ENCODE assay signal across 1 cellular context in the genomic region with DNA sequence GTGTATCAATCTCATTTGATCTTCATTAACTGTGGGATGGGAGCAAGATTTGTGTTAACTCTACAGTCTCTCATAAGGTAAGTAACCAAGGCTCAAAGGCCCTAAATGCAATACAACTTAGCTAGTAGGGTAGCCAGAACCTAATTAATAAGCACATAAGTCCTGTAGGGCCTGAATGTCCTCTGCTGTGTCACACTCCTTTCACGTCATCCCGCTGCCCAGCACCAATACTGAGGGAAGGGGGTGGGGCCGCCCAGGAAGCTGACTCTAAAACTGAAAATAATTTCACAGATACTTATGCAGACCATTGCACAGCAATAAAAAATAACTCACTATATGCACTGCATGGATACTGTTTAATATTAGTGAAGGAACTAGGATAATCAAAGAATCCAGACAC.
TF ChIP-seq lines count a peak whose summit lies in the region.

No MANE protein-coding gene starts in this region.

TF ChIP-seq in K562, 482 proteins besides CTCF, POLR2A, EP300 and RAD21 (continued from another document):
- no peak for TF ChIP-seq ZNF431 (CRISPR knock-in tag; IDR thresholded peaks at IDR 0.05)
- TF ChIP-seq ZBTB7A (IDR thresholded peaks at IDR 0.05; ENCODE audit: borderline replicate concordance, control insufficient read depth, low read depth, low read length), result no peak
- TF ChIP-seq, protein P1, sequence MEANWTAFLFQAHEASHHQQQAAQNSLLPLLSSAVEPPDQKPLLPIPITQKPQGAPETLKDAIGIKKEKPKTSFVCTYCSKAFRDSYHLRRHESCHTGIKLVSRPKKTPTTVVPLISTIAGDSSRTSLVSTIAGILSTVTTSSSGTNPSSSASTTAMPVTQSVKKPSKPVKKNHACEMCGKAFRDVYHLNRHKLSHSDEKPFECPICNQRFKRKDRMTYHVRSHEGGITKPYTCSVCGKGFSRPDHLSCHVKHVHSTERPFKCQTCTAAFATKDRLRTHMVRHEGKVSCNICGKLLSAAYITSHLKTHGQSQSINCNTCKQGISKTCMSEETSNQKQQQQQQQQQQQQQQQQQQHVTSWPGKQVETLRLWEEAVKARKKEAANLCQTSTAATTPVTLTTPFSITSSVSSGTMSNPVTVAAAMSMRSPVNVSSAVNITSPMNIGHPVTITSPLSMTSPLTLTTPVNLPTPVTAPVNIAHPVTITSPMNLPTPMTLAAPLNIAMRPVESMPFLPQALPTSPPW (CRISPR knock-in tag; IDR thresholded peaks at IDR 0.05), result peak; percentile 46; the same call in 1 of the 2 replicates
- no peak for TF ChIP-seq SMARCA5 (IDR thresholded peaks at IDR 0.05)
- TF ChIP-seq POLR2AphosphoS2 (IDR thresholded peaks at IDR 0.05; ENCODE audit: low read length), result no peak
- TF ChIP-seq, protein P2, sequence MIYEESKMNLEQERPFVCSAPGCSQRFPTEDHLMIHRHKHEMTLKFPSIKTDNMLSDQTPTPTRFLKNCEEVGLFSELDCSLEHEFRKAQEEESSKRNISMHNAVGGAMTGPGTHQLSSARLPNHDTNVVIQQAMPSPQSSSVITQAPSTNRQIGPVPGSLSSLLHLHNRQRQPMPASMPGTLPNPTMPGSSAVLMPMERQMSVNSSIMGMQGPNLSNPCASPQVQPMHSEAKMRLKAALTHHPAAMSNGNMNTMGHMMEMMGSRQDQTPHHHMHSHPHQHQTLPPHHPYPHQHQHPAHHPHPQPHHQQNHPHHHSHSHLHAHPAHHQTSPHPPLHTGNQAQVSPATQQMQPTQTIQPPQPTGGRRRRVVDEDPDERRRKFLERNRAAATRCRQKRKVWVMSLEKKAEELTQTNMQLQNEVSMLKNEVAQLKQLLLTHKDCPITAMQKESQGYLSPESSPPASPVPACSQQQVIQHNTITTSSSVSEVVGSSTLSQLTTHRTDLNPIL (CRISPR knock-in tag; IDR thresholded peaks at IDR 0.05), result no peak
- TF ChIP-seq HMG20B (CRISPR knock-in tag; IDR thresholded peaks at IDR 0.05), result no peak
- no peak for TF ChIP-seq ZNF23 (CRISPR knock-in tag; IDR thresholded peaks at IDR 0.05)
- TF ChIP-seq CREM (IDR thresholded peaks at IDR 0.05; ENCODE audit: low read depth), result peak; percentile 87
- TF ChIP-seq NFE2 (IDR thresholded peaks at IDR 0.05; ENCODE audit: low read depth), result peak; percentile 43
- TF ChIP-seq, protein P3, sequence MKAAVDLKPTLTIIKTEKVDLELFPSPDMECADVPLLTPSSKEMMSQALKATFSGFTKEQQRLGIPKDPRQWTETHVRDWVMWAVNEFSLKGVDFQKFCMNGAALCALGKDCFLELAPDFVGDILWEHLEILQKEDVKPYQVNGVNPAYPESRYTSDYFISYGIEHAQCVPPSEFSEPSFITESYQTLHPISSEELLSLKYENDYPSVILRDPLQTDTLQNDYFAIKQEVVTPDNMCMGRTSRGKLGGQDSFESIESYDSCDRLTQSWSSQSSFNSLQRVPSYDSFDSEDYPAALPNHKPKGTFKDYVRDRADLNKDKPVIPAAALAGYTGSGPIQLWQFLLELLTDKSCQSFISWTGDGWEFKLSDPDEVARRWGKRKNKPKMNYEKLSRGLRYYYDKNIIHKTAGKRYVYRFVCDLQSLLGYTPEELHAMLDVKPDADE (conservative IDR thresholded peaks at IDR 0.05; ENCODE audit: control insufficient read depth, low read depth, low read length), result no peak
- TF ChIP-seq SMAD4 (CRISPR knock-in tag; conservative IDR thresholded peaks at IDR 0.05), result no peak
- no peak for TF ChIP-seq RFX1 (IDR thresholded peaks at IDR 0.05)
- TF ChIP-seq, protein P4, sequence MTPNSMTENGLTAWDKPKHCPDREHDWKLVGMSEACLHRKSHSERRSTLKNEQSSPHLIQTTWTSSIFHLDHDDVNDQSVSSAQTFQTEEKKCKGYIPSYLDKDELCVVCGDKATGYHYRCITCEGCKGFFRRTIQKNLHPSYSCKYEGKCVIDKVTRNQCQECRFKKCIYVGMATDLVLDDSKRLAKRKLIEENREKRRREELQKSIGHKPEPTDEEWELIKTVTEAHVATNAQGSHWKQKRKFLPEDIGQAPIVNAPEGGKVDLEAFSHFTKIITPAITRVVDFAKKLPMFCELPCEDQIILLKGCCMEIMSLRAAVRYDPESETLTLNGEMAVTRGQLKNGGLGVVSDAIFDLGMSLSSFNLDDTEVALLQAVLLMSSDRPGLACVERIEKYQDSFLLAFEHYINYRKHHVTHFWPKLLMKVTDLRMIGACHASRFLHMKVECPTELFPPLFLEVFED (CRISPR knock-in tag; conservative IDR thresholded peaks at IDR 0.05), result no peak
- TF ChIP-seq BCOR (IDR thresholded peaks at IDR 0.05), result no peak
- TF ChIP-seq RBM15 (IDR thresholded peaks at IDR 0.05; ENCODE audit: insufficient read depth, low read length), result no peak
- TF ChIP-seq, protein P5, sequence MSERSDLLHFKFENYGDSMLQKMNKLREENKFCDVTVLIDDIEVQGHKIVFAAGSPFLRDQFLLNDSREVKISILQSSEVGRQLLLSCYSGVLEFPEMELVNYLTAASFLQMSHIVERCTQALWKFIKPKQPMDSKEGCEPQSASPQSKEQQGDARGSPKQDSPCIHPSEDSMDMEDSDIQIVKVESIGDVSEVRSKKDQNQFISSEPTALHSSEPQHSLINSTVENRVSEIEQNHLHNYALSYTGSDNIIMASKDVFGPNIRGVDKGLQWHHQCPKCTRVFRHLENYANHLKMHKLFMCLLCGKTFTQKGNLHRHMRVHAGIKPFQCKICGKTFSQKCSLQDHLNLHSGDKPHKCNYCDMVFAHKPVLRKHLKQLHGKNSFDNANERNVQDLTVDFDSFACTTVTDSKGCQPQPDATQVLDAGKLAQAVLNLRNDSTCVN (CRISPR knock-in tag; IDR thresholded peaks at IDR 0.05), result no peak
- TF ChIP-seq, protein P6, sequence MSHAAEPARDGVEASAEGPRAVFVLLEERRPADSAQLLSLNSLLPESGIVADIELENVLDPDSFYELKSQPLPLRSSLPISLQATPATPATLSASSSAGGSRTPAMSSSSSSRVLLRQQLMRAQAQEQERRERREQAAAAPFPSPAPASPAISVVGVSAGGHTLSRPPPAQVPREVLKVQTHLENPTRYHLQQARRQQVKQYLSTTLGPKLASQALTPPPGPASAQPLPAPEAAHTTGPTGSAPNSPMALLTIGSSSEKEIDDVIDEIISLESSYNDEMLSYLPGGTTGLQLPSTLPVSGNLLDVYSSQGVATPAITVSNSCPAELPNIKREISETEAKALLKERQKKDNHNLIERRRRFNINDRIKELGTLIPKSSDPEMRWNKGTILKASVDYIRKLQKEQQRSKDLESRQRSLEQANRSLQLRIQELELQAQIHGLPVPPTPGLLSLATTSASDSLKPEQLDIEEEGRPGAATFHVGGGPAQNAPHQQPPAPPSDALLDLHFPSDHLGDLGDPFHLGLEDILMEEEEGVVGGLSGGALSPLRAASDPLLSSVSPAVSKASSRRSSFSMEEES (CRISPR knock-in tag; IDR thresholded peaks at IDR 0.05), result no peak
- TF ChIP-seq FOXP1 (CRISPR knock-in tag; IDR thresholded peaks at IDR 0.05), result no peak
- no peak for TF ChIP-seq RAD51 (IDR thresholded peaks at IDR 0.05; ENCODE audit: borderline replicate concordance, low read depth)
- TF ChIP-seq TFAM (CRISPR knock-in tag; conservative IDR thresholded peaks at IDR 0.05), result no peak
- no peak for TF ChIP-seq MAFK (IDR thresholded peaks at IDR 0.05; ENCODE audit: low read length)
- TF ChIP-seq CREB1 (IDR thresholded peaks at IDR 0.05), result peak; percentile 47
- TF ChIP-seq CREB1 (CRISPR knock-in tag; IDR thresholded peaks at IDR 0.05), result no peak
- TF ChIP-seq MAFF (IDR thresholded peaks at IDR 0.05; ENCODE audit: low read length), result no peak
- TF ChIP-seq GATA2 (CRISPR knock-in tag; IDR thresholded peaks at IDR 0.05), result no peak
- TF ChIP-seq, protein P7, sequence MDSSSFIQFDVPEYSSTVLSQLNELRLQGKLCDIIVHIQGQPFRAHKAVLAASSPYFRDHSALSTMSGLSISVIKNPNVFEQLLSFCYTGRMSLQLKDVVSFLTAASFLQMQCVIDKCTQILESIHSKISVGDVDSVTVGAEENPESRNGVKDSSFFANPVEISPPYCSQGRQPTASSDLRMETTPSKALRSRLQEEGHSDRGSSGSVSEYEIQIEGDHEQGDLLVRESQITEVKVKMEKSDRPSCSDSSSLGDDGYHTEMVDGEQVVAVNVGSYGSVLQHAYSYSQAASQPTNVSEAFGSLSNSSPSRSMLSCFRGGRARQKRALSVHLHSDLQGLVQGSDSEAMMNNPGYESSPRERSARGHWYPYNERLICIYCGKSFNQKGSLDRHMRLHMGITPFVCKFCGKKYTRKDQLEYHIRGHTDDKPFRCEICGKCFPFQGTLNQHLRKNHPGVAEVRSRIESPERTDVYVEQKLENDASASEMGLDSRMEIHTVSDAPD (CRISPR knock-in tag; IDR thresholded peaks at IDR 0.05), result no peak
- TF ChIP-seq NFXL1 (CRISPR knock-in tag; IDR thresholded peaks at IDR 0.05), result no peak
- TF ChIP-seq NFIX (CRISPR knock-in tag; IDR thresholded peaks at IDR 0.05; ENCODE audit: low read depth), result no peak
- TF ChIP-seq DMBX1 (CRISPR knock-in tag; IDR thresholded peaks at IDR 0.05; ENCODE audit: borderline replicate concordance), result no peak
- TF ChIP-seq, protein P8, sequence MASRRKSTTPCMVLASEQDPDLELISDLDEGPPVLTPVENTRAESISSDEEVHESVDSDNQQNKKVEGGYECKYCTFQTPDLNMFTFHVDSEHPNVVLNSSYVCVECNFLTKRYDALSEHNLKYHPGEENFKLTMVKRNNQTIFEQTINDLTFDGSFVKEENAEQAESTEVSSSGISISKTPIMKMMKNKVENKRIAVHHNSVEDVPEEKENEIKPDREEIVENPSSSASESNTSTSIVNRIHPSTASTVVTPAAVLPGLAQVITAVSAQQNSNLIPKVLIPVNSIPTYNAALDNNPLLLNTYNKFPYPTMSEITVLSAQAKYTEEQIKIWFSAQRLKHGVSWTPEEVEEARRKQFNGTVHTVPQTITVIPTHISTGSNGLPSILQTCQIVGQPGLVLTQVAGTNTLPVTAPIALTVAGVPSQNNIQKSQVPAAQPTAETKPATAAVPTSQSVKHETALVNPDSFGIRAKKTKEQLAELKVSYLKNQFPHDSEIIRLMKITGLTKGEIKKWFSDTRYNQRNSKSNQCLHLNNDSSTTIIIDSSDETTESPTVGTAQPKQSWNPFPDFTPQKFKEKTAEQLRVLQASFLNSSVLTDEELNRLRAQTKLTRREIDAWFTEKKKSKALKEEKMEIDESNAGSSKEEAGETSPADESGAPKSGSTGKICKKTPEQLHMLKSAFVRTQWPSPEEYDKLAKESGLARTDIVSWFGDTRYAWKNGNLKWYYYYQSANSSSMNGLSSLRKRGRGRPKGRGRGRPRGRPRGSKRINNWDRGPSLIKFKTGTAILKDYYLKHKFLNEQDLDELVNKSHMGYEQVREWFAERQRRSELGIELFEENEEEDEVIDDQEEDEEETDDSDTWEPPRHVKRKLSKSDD (conservative IDR thresholded peaks at IDR 0.05; ENCODE audit: low read length), result no peak
- no peak for TF ChIP-seq ATF1 (CRISPR knock-in tag; IDR thresholded peaks at IDR 0.05)
- peak; percentile 75 for TF ChIP-seq ATF1 (tag; IDR thresholded peaks at IDR 0.05)
- no peak for TF ChIP-seq ZNF764 (CRISPR knock-in tag; IDR thresholded peaks at IDR 0.05; ENCODE audit: low read depth)
- TF ChIP-seq, protein P9, sequence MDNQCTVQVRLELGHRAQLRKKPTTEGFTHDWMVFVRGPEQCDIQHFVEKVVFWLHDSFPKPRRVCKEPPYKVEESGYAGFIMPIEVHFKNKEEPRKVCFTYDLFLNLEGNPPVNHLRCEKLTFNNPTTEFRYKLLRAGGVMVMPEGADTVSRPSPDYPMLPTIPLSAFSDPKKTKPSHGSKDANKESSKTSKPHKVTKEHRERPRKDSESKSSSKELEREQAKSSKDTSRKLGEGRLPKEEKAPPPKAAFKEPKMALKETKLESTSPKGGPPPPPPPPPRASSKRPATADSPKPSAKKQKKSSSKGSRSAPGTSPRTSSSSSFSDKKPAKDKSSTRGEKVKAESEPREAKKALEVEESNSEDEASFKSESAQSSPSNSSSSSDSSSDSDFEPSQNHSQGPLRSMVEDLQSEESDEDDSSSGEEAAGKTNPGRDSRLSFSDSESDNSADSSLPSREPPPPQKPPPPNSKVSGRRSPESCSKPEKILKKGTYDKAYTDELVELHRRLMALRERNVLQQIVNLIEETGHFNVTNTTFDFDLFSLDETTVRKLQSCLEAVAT (IDR thresholded peaks at IDR 0.05), result no peak
- TF ChIP-seq ZNF232 (CRISPR knock-in tag; IDR thresholded peaks at IDR 0.05), result no peak
- TF ChIP-seq ELF4 (CRISPR knock-in tag; IDR thresholded peaks at IDR 0.05), result no peak
- no peak for TF ChIP-seq JUND (IDR thresholded peaks at IDR 0.05; ENCODE audit: borderline replicate concordance, low read depth, low read length)
- no peak; the same call in 2 of the 3 replicates for TF ChIP-seq JUND (tag; IDR thresholded peaks at IDR 0.05; ENCODE audit: borderline replicate concordance, low read depth, low read length)
- TF ChIP-seq POU5F1 (IDR thresholded peaks at IDR 0.05; ENCODE audit: borderline replicate concordance, low read depth, low read length, partially characterized antibody), result no peak
- TF ChIP-seq RBM17 (IDR thresholded peaks at IDR 0.05; ENCODE audit: borderline replicate concordance, low read depth, low read length), result no peak
- TF ChIP-seq ZNF354B (CRISPR knock-in tag; IDR thresholded peaks at IDR 0.05), result no peak
- no peak for TF ChIP-seq ZNF75A (CRISPR knock-in tag; IDR thresholded peaks at IDR 0.05)
TF ChIP-seq in K562: peak in this region for 5.
